18 cellular contexts compared by ENCODE assay signal in genomic region chr20:45021626-45022025, GRCh38.
"Had no signal": no experiment of that assay in that cellular context is flagged by ENCODE, and none has a peak within 500 bp of the region (broad histone marks: within the 10 kb centered on the region; RNA-seq: fewer than 3 reads in every experiment).

No MANE protein-coding gene starts in this region.

- ATAC-seq: activated naive CD4-positive, alpha-beta T cell treated with anti-CD3 and anti-CD28 coated beads, Interleukin-2, amount 50 U/mL, for 72 hours; body of pancreas; effector memory CD8-positive, alpha-beta T cell; mucosa of descending colon; right lobe of liver had no signal

- H3K9me3 ChIP-seq: body of pancreas, esophagus squamous epithelium, mucosa of descending colon, right lobe of liver, testis had no signal

- H3K79me2 ChIP-seq: parathyroid adenoma had no signal

- H3K4me3 ChIP-seq: body of pancreas, esophagus squamous epithelium, mucosa of descending colon, right lobe of liver, testis had no signal

- H3K4me3 Mint-ChIP-seq: activated CD4-positive, alpha-beta memory T cell treated with anti-CD3 and anti-CD28 coated beads for 36 hours; effector memory CD8-positive, alpha-beta T cell; naive B cell; type B pancreatic cell had no signal

- H3K9ac ChIP-seq: parathyroid adenoma had no signal

- H3K27ac ChIP-seq: body of pancreas, esophagus squamous epithelium, parathyroid adenoma, right lobe of liver, testis had no signal

- H3K27me3 Mint-ChIP-seq: activated CD4-positive, alpha-beta memory T cell treated with anti-CD3 and anti-CD28 coated beads for 36 hours; effector memory CD8-positive, alpha-beta T cell; naive B cell; type B pancreatic cell had no signal

- H2AFZ ChIP-seq: parathyroid adenoma had no signal

- H3K4me1 ChIP-seq: esophagus squamous epithelium, right lobe of liver had no signal

- H3K27ac Mint-ChIP-seq: type B pancreatic cell had no signal

- DNase-seq: activated CD4-positive, alpha-beta memory T cell treated with anti-CD3 and anti-CD28 coated beads for 36 hours; activated CD4-positive, CD25-positive, alpha-beta regulatory T cell treated with anti-CD3 and anti-CD28 coated beads, Interleukin-2, amount 50 U/mL, for 72 hours; activated effector memory CD4-positive, alpha-beta T cell treated with anti-CD3 and anti-CD28 coated beads, Interleukin-2, amount 50 U/mL, for 16 hours; body of pancreas; effector memory CD8-positive, alpha-beta T cell; esophagus squamous epithelium; mesenchymal stem cell; mucosa of descending colon; naive B cell; right lobe of liver; small intestine; stimulated activated CD4-positive, alpha-beta T cell treated with anti-CD3 and anti-CD28 coated beads, Interleukin-15, amount 100 ng/mL, for 24 hours; stimulated activated CD4-positive, alpha-beta T cell treated with anti-CD3 and anti-CD28 coated beads, Interleukin-2, amount 100 ng/mL, for 48 hours; T1000; testis had no signal

- H3K9me3 Mint-ChIP-seq: activated CD4-positive, alpha-beta memory T cell treated with anti-CD3 and anti-CD28 coated beads for 36 hours; activated naive CD4-positive, alpha-beta T cell treated with anti-CD3 and anti-CD28 coated beads, Interleukin-2, amount 50 U/mL, for 72 hours; effector memory CD8-positive, alpha-beta T cell; naive B cell; type B pancreatic cell had no signal

- H3K27me3 ChIP-seq: body of pancreas, esophagus squamous epithelium, right lobe of liver, testis had no signal
